Comparison of ENCODE assay signal across 12 cellular contexts in the genomic region with DNA sequence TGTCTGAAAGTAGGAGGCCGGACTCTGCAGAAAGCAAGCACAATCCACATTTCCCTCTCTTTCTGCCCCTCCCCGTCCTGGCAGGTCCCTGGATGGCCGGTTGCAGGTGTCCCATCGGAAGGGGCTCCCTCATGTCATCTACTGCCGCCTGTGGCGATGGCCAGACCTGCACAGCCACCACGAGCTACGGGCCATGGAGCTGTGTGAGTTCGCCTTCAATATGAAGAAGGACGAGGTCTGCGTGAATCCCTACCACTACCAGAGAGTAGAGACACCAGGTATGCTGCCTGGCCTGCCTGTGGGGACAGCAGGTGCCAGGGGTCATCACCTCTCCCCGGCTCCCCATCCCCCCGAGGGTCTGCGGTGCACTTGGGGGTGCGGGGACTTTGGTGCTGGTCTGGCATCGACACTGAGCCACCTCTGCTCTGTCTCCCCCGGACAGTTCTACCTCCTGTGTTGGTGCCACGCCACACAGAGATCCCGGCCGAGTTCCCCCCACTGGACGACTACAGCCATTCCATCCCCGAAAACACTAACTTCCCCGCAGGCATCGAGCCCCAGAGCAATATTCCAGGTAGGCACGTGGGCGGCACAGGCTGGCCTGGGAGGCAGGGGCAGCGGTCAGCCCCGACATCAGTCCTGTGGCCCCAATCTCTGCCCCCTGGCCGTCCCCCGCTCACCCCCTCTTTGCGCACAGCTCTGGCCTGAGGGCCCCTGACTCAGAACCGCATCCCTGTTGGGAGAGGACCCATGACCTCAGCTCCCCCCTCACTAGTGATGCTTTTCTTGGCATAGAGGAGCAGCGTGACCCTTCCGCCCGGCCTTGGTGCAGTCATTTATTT.
DNase-seq lines count a peak whose midpoint lies in the region; ATAC-seq and TF ChIP-seq lines count a peak whose summit lies in the region.
"Had no signal": no experiment of that assay in that cellular context is flagged by ENCODE, and none has a peak within 500 bp of the region (broad histone marks: within the 10 kb centered on the region; RNA-seq: fewer than 3 reads in every experiment).

No MANE protein-coding gene starts in this region.

- peaks cover 9% of the 10 kb centered on the region for H3K79me1 ChIP-seq in trophoblast cell (ENCODE audit: low read length)

- no peak overlapping the region for H3K4me3 ChIP-seq in trophoblast cell (ENCODE audit: low read depth, low read length)
- no peak overlapping the region for H3K4me3 ChIP-seq in hepatocyte

- no peak overlapping the region for H4K12ac ChIP-seq in trophoblast cell (ENCODE audit: low read depth, low read length)

- H3K79me2 ChIP-seq in trophoblast cell (ENCODE audit: control insufficient read depth, insufficient read depth, low read length, poor library complexity), result peaks cover 3% of the 10 kb centered on the region
- peaks cover 42% of the 10 kb centered on the region for H3K79me2 ChIP-seq in hepatocyte

- H3K9me3 ChIP-seq in trophoblast cell (ENCODE audit: insufficient read depth, low read depth, low read length) (no peaks in the 10 kb centered on the region), hepatocyte (ENCODE audit: low read depth) (no peaks in the 10 kb centered on the region)

- no peak overlapping the region for H3K27ac ChIP-seq in trophoblast cell (ENCODE audit: low read depth, low read length)
- H3K27ac ChIP-seq in hepatocyte, result no peak overlapping the region

- no peak overlapping the region for H2BK120ac ChIP-seq in trophoblast cell (ENCODE audit: insufficient read depth, low read length, poor library complexity)

- no peak overlapping the region for H3K4ac ChIP-seq in trophoblast cell (ENCODE audit: low read depth, low read length)

- H3K36me3 ChIP-seq in trophoblast cell (ENCODE audit: control insufficient read depth in 1 of 2, insufficient read depth in 2 of 2, low read length in 2 of 2) (peaks cover 41 to 46% of the 10 kb centered on the region in 2 experiments), hepatocyte (replicated peaks; ENCODE audit: insufficient read depth, low read depth) (no peaks in the 10 kb centered on the region)

- H2AK5ac ChIP-seq in trophoblast cell (ENCODE audit: low read length), result no peak overlapping the region

- H2BK5ac ChIP-seq in trophoblast cell (ENCODE audit: low read depth, low read length, poor library complexity), result no peak overlapping the region

- H3K27ac Mint-ChIP-seq in HFFc6, result no peak overlapping the region; the same call in 1 of the 2 replicates
- H3K27ac Mint-ChIP-seq: activated CD4-positive, alpha-beta T cell treated with anti-CD3 and anti-CD28 coated beads, Interleukin-2, amount 10 ng/mL, durations not matched to agents 7 days and 5 days had no signal

- no peaks in the 10 kb centered on the region for H3K9me2 ChIP-seq in hepatocyte (replicated peaks; ENCODE audit: insufficient read depth)

- H3K27me3 ChIP-seq in trophoblast cell (ENCODE audit: insufficient read depth, low read length) (no peaks in the 10 kb centered on the region), hepatocyte (no peaks in the 10 kb centered on the region)

- H3K9me3 Mint-ChIP-seq in HFFc6, result no peaks in the 10 kb centered on the region
- H3K9me3 Mint-ChIP-seq: activated CD4-positive, alpha-beta T cell treated with anti-CD3 and anti-CD28 coated beads, Interleukin-2, amount 10 ng/mL, durations not matched to agents 7 days and 5 days; CD8-positive, alpha-beta memory T cell had no signal

- no peak overlapping the region for H3K14ac ChIP-seq in trophoblast cell (ENCODE audit: low read length)

- DNase-seq in Daoy (ENCODE audit: low read depth) (peak; percentile 82), astrocyte of the hippocampus (ENCODE audit: low read depth, low spot score) (peak; percentile 82), left cardiac atrium (peak; percentile 79), trophoblast cell (no peak), GM19238 (ENCODE audit: insufficient read length, low spot score) (no peak), hepatocyte (ENCODE audit: low spot score) (no peak), GM10266 (ENCODE audit: extremely low spot score) (no peak), HFFc6 (no peak)
- DNase-seq: activated CD4-positive, alpha-beta T cell treated with anti-CD3 and anti-CD28 coated beads, Interleukin-2, amount 10 ng/mL, durations not matched to agents 7 days and 5 days; CD8-positive, alpha-beta memory T cell; SIG-M5; stimulated activated CD4-positive, alpha-beta T cell treated with anti-CD3 and anti-CD28 coated beads, Interleukin-2, amount 100 ng/mL, for 48 hours had no signal

- no peak overlapping the region for H3K9ac ChIP-seq in trophoblast cell (ENCODE audit: low read length)

- ATAC-seq in left cardiac atrium, result peak; percentile 60 to 84

- no peak overlapping the region for H3K23ac ChIP-seq in trophoblast cell (ENCODE audit: low read length)

- peak overlapping the region; percentile 21 for H3K18ac ChIP-seq in trophoblast cell (ENCODE audit: low read length)

- H4K20me1 ChIP-seq in hepatocyte (ENCODE audit: insufficient read depth, poor library complexity, severe bottlenecking), result peaks cover 14% of the 10 kb centered on the region

- whole genome bisulfite sequencing in trophoblast cell (ENCODE audit: extremely low coverage, insufficient coverage, insufficient read length), result no CpG with 5 or more reads among the region's 35 CpGs
- 90% methylated on average over 30 of the region's 35 CpGs for WGBS in hepatocyte (ENCODE audit: low lambda C conversion rate, missing lambda C conversion rate)

- TF ChIP-seq CTCF in hepatocyte (IDR thresholded peaks at IDR 0.05; ENCODE audit: poor library complexity) (no peak), GM10266 (IDR thresholded peaks at IDR 0.05; ENCODE audit: control insufficient read depth, insufficient read depth, low read depth, missing control alignments) (no peak), HFFc6 (IDR thresholded peaks at IDR 0.05) (no peak)

- peaks cover 52% of the 10 kb centered on the region for H3K4me1 Mint-ChIP-seq in HFFc6 (ENCODE audit: low read depth)

- H2BK12ac ChIP-seq in trophoblast cell (ENCODE audit: low read length), result no peak overlapping the region

- no peak overlapping the region for H3K4me2 ChIP-seq in trophoblast cell (ENCODE audit: low read length)
- no peak overlapping the region for H3K4me2 ChIP-seq in hepatocyte

- no peak overlapping the region for H4K91ac ChIP-seq in trophoblast cell (ENCODE audit: low read depth, low read length)

- no peak overlapping the region for H3K4me3 Mint-ChIP-seq in HFFc6
- H3K4me3 Mint-ChIP-seq: activated CD4-positive, alpha-beta T cell treated with anti-CD3 and anti-CD28 coated beads, Interleukin-2, amount 10 ng/mL, durations not matched to agents 7 days and 5 days had no signal

- H2AFZ ChIP-seq in trophoblast cell (ENCODE audit: insufficient read depth, low read length, poor library complexity), result no peak overlapping the region
- no peak overlapping the region for H2AFZ ChIP-seq in hepatocyte

- H3K36me3 Mint-ChIP-seq in HFFc6 (ENCODE audit: low read depth), result peaks cover 62% of the 10 kb centered on the region

- intact Hi-C loops in left cardiac atrium (cut with DNase I), result loop anchor here in 1 of 2 donors (10.0 kb wide), 2 partner anchors 60 to 220 kb away; no protein-coding TSS in a partner anchor

- peaks cover 20% of the 10 kb centered on the region for H3K27me3 Mint-ChIP-seq in HFFc6 (ENCODE audit: insufficient read depth)
- H3K27me3 Mint-ChIP-seq: activated CD4-positive, alpha-beta T cell treated with anti-CD3 and anti-CD28 coated beads, Interleukin-2, amount 10 ng/mL, durations not matched to agents 7 days and 5 days; CD8-positive, alpha-beta memory T cell had no signal

- H4K8ac ChIP-seq in trophoblast cell (ENCODE audit: low read depth, low read length), result no peak overlapping the region

- H3K4me1 ChIP-seq in trophoblast cell (ENCODE audit: control insufficient read depth in 1 of 2, insufficient read depth in 2 of 2, low read length in 2 of 2), result peaks cover 11 to 14% of the 10 kb centered on the region in 2 experiments
- H3K4me1 ChIP-seq in hepatocyte (ENCODE audit: insufficient read depth), result peaks cover 9% of the 10 kb centered on the region

Comparison
In these comparisons a context has a peak if more than half of its experiments do, and no peak if none do; other contexts are left out.
1. DNase-seq: peak in Daoy (single experiment), astrocyte of the hippocampus (single experiment) and left cardiac atrium (single experiment); none in trophoblast cell (0 of 2), GM19238 (single experiment), hepatocyte (single experiment), GM10266 (single experiment) and HFFc6 (single experiment).